ENCODE assay signal across 23 cellular contexts in the genomic region with DNA sequence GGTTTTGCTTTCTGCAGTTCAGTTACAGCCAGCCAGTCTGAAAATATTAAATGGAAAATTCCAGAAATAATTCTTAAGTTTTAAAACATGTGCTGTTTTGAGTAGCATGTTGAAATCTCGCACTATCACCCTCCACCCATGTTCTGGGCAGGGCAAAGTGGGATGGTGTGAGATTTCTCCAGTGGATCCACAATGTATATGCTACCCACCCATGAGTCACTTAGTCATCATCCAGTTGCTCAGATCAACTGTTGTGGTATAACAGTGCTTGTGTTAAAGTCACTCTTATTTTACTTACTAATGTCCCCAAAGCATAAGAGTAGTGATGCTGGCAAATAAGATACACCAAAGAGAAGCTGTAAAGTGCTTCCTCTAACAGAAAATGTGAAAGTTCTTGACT. TPM values are rescaled to one million over a fixed set of nuclear protein-coding genes. Genes with fewer than 3 reads are reported as not detected.
A peak's percentile ranks its signal among the peaks of the same experiment; 100 is the strongest.
DNase-seq lines count a peak whose midpoint lies in the region; ATAC-seq and TF ChIP-seq lines count a peak whose summit lies in the region.
"Had no signal": no experiment of that assay in that cellular context is flagged by ENCODE, and none has a peak within 500 bp of the region (broad histone marks: within the 10 kb centered on the region; RNA-seq: fewer than 3 reads in every experiment).

No MANE protein-coding gene starts in this region.

- POLR2A ChIA-PET in MCF 10A (lab: Yijun Ruan, JAX): interaction anchor here (0.7 kb wide), 1 partner anchor 34 kb away, joined by 3 read pairs; no protein-coding TSS in a partner anchor
- POLR2A ChIA-PET in activated CD4-positive, alpha-beta memory T cell treated with anti-CD3 and anti-CD28 coated beads, Interleukin-2, amount 10 ng/mL, durations not matched to agents 7 days and 5 days (lab: Charles Lee): interaction anchor here (1.3 kb wide), 1 partner anchor 19 kb away, joined by 3 read pairs; no protein-coding TSS in a partner anchor

- H3K27ac ChIP-seq in endodermal cell (ENCODE audit: low read depth, low read length): no peak overlapping the region
- H3K27ac ChIP-seq: GM23248 had no signal

- H3K4me3 ChIP-seq in endodermal cell (ENCODE audit: low read length): peak overlapping the region; percentile 55
- H3K4me3 ChIP-seq: GM23248 had no signal

- H3K4me1 Mint-ChIP-seq in activated T-cell treated with anti-CD3 and anti-CD28 coated beads, Interleukin-2, amount 50 U/mL, for 72 hours (ENCODE audit: low read depth): peaks cover 11% of the 10 kb centered on the region
- H3K4me1 Mint-ChIP-seq in activated T-cell treated with anti-CD3 and anti-CD28 coated beads, Interleukin-2, amount 50 U/mL, for 4 hours (ENCODE audit: low read depth): peaks cover 8% of the 10 kb centered on the region
- peaks cover 17% of the 10 kb centered on the region for H3K4me1 Mint-ChIP-seq in endodermal cell
- H3K4me1 Mint-ChIP-seq in natural killer cell: peaks cover 60 to 73% of the 10 kb centered on the region in 2 donors
- no peaks in the 10 kb centered on the region for H3K4me1 Mint-ChIP-seq in MCF 10A (ENCODE audit: insufficient read depth, unreplicated experiment)
- H3K4me1 Mint-ChIP-seq in activated CD4-positive, alpha-beta memory T cell treated with anti-CD3 and anti-CD28 coated beads, Interleukin-2, amount 10 ng/mL, durations not matched to agents 7 days and 5 days: peaks cover 4% of the 10 kb centered on the region

- no peaks in the 10 kb centered on the region for H3K27me3 ChIP-seq in endodermal cell (ENCODE audit: control insufficient read depth, insufficient read depth, low read length, poor library complexity, severe bottlenecking)

- H3K9ac ChIP-seq in endodermal cell (ENCODE audit: extremely low read depth, low read length, poor library complexity, severe bottlenecking): no peak overlapping the region
- H3K9ac ChIP-seq: GM23248 had no signal

- CTCF ChIA-PET in MCF 10A (lab: Yijun Ruan, JAX): no interaction called here
- CTCF ChIA-PET in activated CD4-positive, alpha-beta memory T cell treated with anti-CD3 and anti-CD28 coated beads, Interleukin-2, amount 10 ng/mL, durations not matched to agents 7 days and 5 days (lab: Charles Lee): interaction anchor here (0.8 kb wide), 1 partner anchor 21 kb away, joined by 3 read pairs; no protein-coding TSS in a partner anchor

- BruUV-seq in MCF 10A (replicated peaks; lab: Mats Ljungman, UMichigan): no TSS peak

- peaks cover 66% of the 10 kb centered on the region for H3K9me3 ChIP-seq in endodermal cell (ENCODE audit: control insufficient read depth, low read length)

- peaks cover 4% of the 10 kb centered on the region for H3K4me1 ChIP-seq in endodermal cell (ENCODE audit: control insufficient read depth, insufficient read depth, low read length)

- 100% methylated on average over 1 of the region's 1 CpG; no CpG with 5 or more reads in 1 of the 2 experiments for WGBS in endodermal cell (ENCODE audit: insufficient coverage in 1 of 2, insufficient read length in 1 of 2), 2 experiments

- no peak overlapping the region for H3K4me3 Mint-ChIP-seq in activated T-cell treated with anti-CD3 and anti-CD28 coated beads, Interleukin-2, amount 50 U/mL, for 72 hours
- H3K4me3 Mint-ChIP-seq in activated T-cell treated with anti-CD3 and anti-CD28 coated beads, Interleukin-2, amount 50 U/mL, for 4 hours: no peak overlapping the region
- H3K4me3 Mint-ChIP-seq in endodermal cell (no peak overlapping the region), natural killer cell (peak overlapping the region; percentile 70), MCF 10A (ENCODE audit: unreplicated experiment) (no peak overlapping the region)
- H3K4me3 Mint-ChIP-seq in activated CD4-positive, alpha-beta memory T cell treated with anti-CD3 and anti-CD28 coated beads, Interleukin-2, amount 10 ng/mL, durations not matched to agents 7 days and 5 days: no peak overlapping the region
- H3K4me3 Mint-ChIP-seq: CD4-positive, alpha-beta memory T cell had no signal

- ATAC-seq in activated T-cell treated with anti-CD3 and anti-CD28 coated beads, Interleukin-2, amount 50 U/mL, for 72 hours (replicated peaks in 1 of 2): no peak
- ATAC-seq in activated T-cell treated with anti-CD3 and anti-CD28 coated beads, Interleukin-2, amount 50 U/mL, for 4 hours: no peak
- peak; percentile 72 to 81 (median 77) for ATAC-seq in natural killer cell
- ATAC-seq in GM18519 (IDR thresholded peaks at IDR 0.05; ENCODE audit: low FRiP score, unreplicated experiment): no peak

- no peak for TF ChIP-seq CTCF in endodermal cell (conservative IDR thresholded peaks at IDR 0.05)
- TF ChIP-seq CTCF in natural killer cell (IDR thresholded peaks at IDR 0.05): no peak
- TF ChIP-seq CTCF in MCF 10A (IDR thresholded peaks at IDR 0.05; ENCODE audit: unreplicated experiment): no peak

- H3K27ac Mint-ChIP-seq in activated T-cell treated with anti-CD3 and anti-CD28 coated beads, Interleukin-2, amount 50 U/mL, for 72 hours: peak overlapping the region; percentile 40
- H3K27ac Mint-ChIP-seq in endodermal cell: no peak overlapping the region
- H3K27ac Mint-ChIP-seq in natural killer cell: peak overlapping the region; percentile 73 to 88
- H3K27ac Mint-ChIP-seq in MCF 10A (ENCODE audit: low read depth, unreplicated experiment): no peak overlapping the region
- no peak overlapping the region for H3K27ac Mint-ChIP-seq in activated CD4-positive, alpha-beta memory T cell treated with anti-CD3 and anti-CD28 coated beads, Interleukin-2, amount 10 ng/mL, durations not matched to agents 7 days and 5 days

- H3K27me3 Mint-ChIP-seq in activated T-cell treated with anti-CD3 and anti-CD28 coated beads, Interleukin-2, amount 50 U/mL, for 72 hours (ENCODE audit: low read depth): peaks cover 6% of the 10 kb centered on the region
- no peaks in the 10 kb centered on the region for H3K27me3 Mint-ChIP-seq in activated T-cell treated with anti-CD3 and anti-CD28 coated beads, Interleukin-2, amount 50 U/mL, for 4 hours (ENCODE audit: low read depth)
- H3K27me3 Mint-ChIP-seq in endodermal cell (ENCODE audit: insufficient read depth): no peaks in the 10 kb centered on the region
- no peaks in the 10 kb centered on the region for H3K27me3 Mint-ChIP-seq in natural killer cell (ENCODE audit: low read depth in 2 of 2)
- no peaks in the 10 kb centered on the region for H3K27me3 Mint-ChIP-seq in MCF 10A (ENCODE audit: insufficient read depth, unreplicated experiment)
- no peaks in the 10 kb centered on the region for H3K27me3 Mint-ChIP-seq in activated CD4-positive, alpha-beta memory T cell treated with anti-CD3 and anti-CD28 coated beads, Interleukin-2, amount 10 ng/mL, durations not matched to agents 7 days and 5 days
- H3K27me3 Mint-ChIP-seq: CD4-positive, alpha-beta memory T cell had no signal

- intact Hi-C loops in natural killer cell (cut with micrococcal nuclease) (no loop called here), MCF 10A (cut with micrococcal nuclease) (no loop called here)

- H3K9me3 Mint-ChIP-seq in activated T-cell treated with anti-CD3 and anti-CD28 coated beads, Interleukin-2, amount 50 U/mL, for 72 hours: peaks cover 10 to 15% of the 10 kb centered on the region in 2 donors
- H3K9me3 Mint-ChIP-seq in activated T-cell treated with anti-CD3 and anti-CD28 coated beads, Interleukin-2, amount 50 U/mL, for 4 hours: peaks cover 27% of the 10 kb centered on the region
- H3K9me3 Mint-ChIP-seq in endodermal cell: peaks cover 61% of the 10 kb centered on the region
- H3K9me3 Mint-ChIP-seq in natural killer cell: peaks cover 9 to 11% of the 10 kb centered on the region in 2 donors
- H3K9me3 Mint-ChIP-seq in MCF 10A (ENCODE audit: unreplicated experiment): peaks cover 12% of the 10 kb centered on the region
- peaks cover 17% of the 10 kb centered on the region for H3K9me3 Mint-ChIP-seq in activated CD4-positive, alpha-beta memory T cell treated with anti-CD3 and anti-CD28 coated beads, Interleukin-2, amount 10 ng/mL, durations not matched to agents 7 days and 5 days

- H3K36me3 Mint-ChIP-seq in activated T-cell treated with anti-CD3 and anti-CD28 coated beads, Interleukin-2, amount 50 U/mL, for 72 hours (ENCODE audit: insufficient read depth in 2 of 2): peaks cover 16 to 28% of the 10 kb centered on the region in 2 donors
- H3K36me3 Mint-ChIP-seq in activated T-cell treated with anti-CD3 and anti-CD28 coated beads, Interleukin-2, amount 50 U/mL, for 4 hours (ENCODE audit: insufficient read depth): peaks cover 41% of the 10 kb centered on the region
- peaks cover 9% of the 10 kb centered on the region for H3K36me3 Mint-ChIP-seq in endodermal cell (ENCODE audit: low read depth)
- peaks cover 18% of the 10 kb centered on the region for H3K36me3 Mint-ChIP-seq in natural killer cell
- no peaks in the 10 kb centered on the region for H3K36me3 Mint-ChIP-seq in MCF 10A (ENCODE audit: insufficient read depth, unreplicated experiment)
- peaks cover 12% of the 10 kb centered on the region for H3K36me3 Mint-ChIP-seq in activated CD4-positive, alpha-beta memory T cell treated with anti-CD3 and anti-CD28 coated beads, Interleukin-2, amount 10 ng/mL, durations not matched to agents 7 days and 5 days (ENCODE audit: low read depth)

- no peak for DNase-seq in activated T-cell treated with anti-CD3 and anti-CD28 coated beads, Interleukin-2, amount 50 U/mL, for 72 hours
- DNase-seq in activated T-cell treated with anti-CD3 and anti-CD28 coated beads, Interleukin-2, amount 50 U/mL, for 4 hours: no peak
- DNase-seq in endodermal cell (no peak), natural killer cell (no peak), MCF 10A (ENCODE audit: unreplicated experiment) (no peak)
- no peak for DNase-seq in activated CD4-positive, alpha-beta memory T cell treated with anti-CD3 and anti-CD28 coated beads, Interleukin-2, amount 10 ng/mL, durations not matched to agents 7 days and 5 days
- DNase-seq: C1 segment of cervical spinal cord; Calu3; CD4-positive, alpha-beta memory T cell; COR-L47; DMS53; DMS79 treated with DMSO at 0.1 percent for 48 hours; GF-D8; GM23248; H7; HCEC 1CT had no signal

- no peaks in the 10 kb centered on the region for H3K36me3 ChIP-seq in endodermal cell (ENCODE audit: control insufficient read depth, insufficient read depth, low read length)

RNA-seq across cellular contexts. Expression of a gene that starts 56.4 kb away (rescaled TPM):
- 1 to 10 TPM; 3.1 to 4.0 TPM for total RNA-seq in activated T-cell treated with anti-CD3 and anti-CD28 coated beads, Interleukin-2, amount 50 U/mL, for 72 hours
- total RNA-seq in activated T-cell treated with anti-CD3 and anti-CD28 coated beads, Interleukin-2, amount 50 U/mL, for 4 hours: under 1 TPM; 0.40 to 0.53 (median 0.43) TPM
- total RNA-seq in endodermal cell: not detected
- not detected for polyA plus RNA-seq in endodermal cell (2013, experiment 1 of 2)
- 0.08 TPM for polyA plus RNA-seq in endodermal cell (2013, experiment 2 of 2)
- total RNA-seq in natural killer cell: 1 to 10 TPM; 5.3 to 8.6 (median 7.9) TPM
- total RNA-seq in MCF 10A (2022): not detected in 2 replicates
- 1 to 10 TPM; 3.6 to 3.9 TPM for total RNA-seq in activated CD4-positive, alpha-beta memory T cell treated with anti-CD3 and anti-CD28 coated beads, Interleukin-2, amount 10 ng/mL, durations not matched to agents 7 days and 5 days
- total RNA-seq: A172, A673, Calu3, Daoy, G401, GM23248, H1, H7 had no signal
- polyA plus RNA-seq: BJ, GM23248, H1 had no signal

Comparison
In these comparisons a context has a peak if more than half of its experiments do, and no peak if none do; other contexts are left out.
1. ATAC-seq: peak in natural killer cell (3 of 3); none in activated T-cell treated with anti-CD3 and anti-CD28 coated beads, Interleukin-2, amount 50 U/mL, for 72 hours (0 of 2), activated T-cell treated with anti-CD3 and anti-CD28 coated beads, Interleukin-2, amount 50 U/mL, for 4 hours (0 of 2) and GM18519 (single experiment).
2. H3K27ac Mint-ChIP-seq: peak in activated T-cell treated with anti-CD3 and anti-CD28 coated beads, Interleukin-2, amount 50 U/mL, for 72 hours (single experiment) and natural killer cell (2 of 2); none in endodermal cell (single experiment), MCF 10A (single experiment) and activated CD4-positive, alpha-beta memory T cell treated with anti-CD3 and anti-CD28 coated beads, Interleukin-2, amount 10 ng/mL, durations not matched to agents 7 days and 5 days (single experiment).